6 cellular contexts compared by ENCODE assay signal in genomic region chrX:49303346-49303745, GRCh38. TPM values are rescaled to one million over a fixed set of nuclear protein-coding genes. Genes with fewer than 3 reads are reported as not detected.
"Had no signal": no experiment of that assay in that cellular context is flagged by ENCODE, and none has a peak within 500 bp of the region (broad histone marks: within the 10 kb centered on the region; RNA-seq: fewer than 3 reads in every experiment).

GAGE10 (plus strand) TSS chrX:49303646; CDS start chrX:49304860, 1,214 bp downstream.

- DNase-seq: H9, HCEC 1CT, IMR-90 had no signal

- H3K27ac Mint-ChIP-seq: GM23338, H9 had no signal

- H3K4me3 Mint-ChIP-seq: GM23338, H9 had no signal

- ATAC-seq: GM23338 had no signal

RNA-seq across cellular contexts. Expression of gene GAGE10, which starts in this region (rescaled TPM):
- total RNA-seq: GM23338, H1, H9, HT-29, IMR-90 had no signal
- polyA plus RNA-seq: GM23338, H1, IMR-90 had no signal
